In genomic region chr1:154419620-154420020, GRCh38 we compare ENCODE assay signal across 8 cellular contexts. TPM values are rescaled to one million over a fixed set of nuclear protein-coding genes. Genes with fewer than 3 reads are reported as not detected.
DNase-seq lines count a peak whose midpoint lies in the region; ATAC-seq, FAIRE-seq and TF ChIP-seq lines count a peak whose summit lies in the region.

No MANE protein-coding gene starts in this region.

- H3K9ac ChIP-seq in keratinocyte (ENCODE audit: control insufficient read depth, extremely low read depth, insufficient read depth, low read length) = peak overlapping the region; percentile 84

- no peaks in the 10 kb centered on the region for H3K9me3 ChIP-seq in CD8-positive, alpha-beta memory T cell (ENCODE audit: low read length)
- H3K9me3 ChIP-seq in keratinocyte (ENCODE audit: control insufficient read depth, low read depth, low read length) = no peaks in the 10 kb centered on the region

- FAIRE-seq in keratinocyte (lab: Jason Lieb, UNC) = peak; percentile 71

- TF ChIP-seq CTCF in brain (conservative IDR thresholded peaks at IDR 0.05) (no peak), keratinocyte (optimal IDR thresholded peaks at IDR 0.05 in 1 of 3, IDR thresholded peaks at IDR 0.05 in 1 of 3, conservative IDR thresholded peaks at IDR 0.05 in 1 of 3; ENCODE audit: extremely low read depth in 1 of 3, insufficient read depth in 2 of 3, low read length in 3 of 3) (no peak)

- H3K4me1 Mint-ChIP-seq in CD8-positive, alpha-beta memory T cell = peaks cover 24 to 33% (median 28%) of the 10 kb centered on the region in 3 donors
- peaks cover 57% of the 10 kb centered on the region for H3K4me1 Mint-ChIP-seq in brain
- H3K4me1 Mint-ChIP-seq in stimulated activated memory B cell treated with anti-CD40 and anti-IgM and Interleukin-4, amounts not matched to agents 10 μg/mL and 1 μg/mL and 100 μg/mL, for 72 hours = peaks cover 51% of the 10 kb centered on the region

- CTCF ChIA-PET in CD8-positive, alpha-beta memory T cell (lab: Charles Lee) = no interaction called here

- no peaks in the 10 kb centered on the region for H4K20me1 ChIP-seq in keratinocyte (ENCODE audit: control insufficient read depth, extremely low read depth, insufficient read depth, low read length)

- dilution Hi-C loops in keratinocyte (cut with MboI; ENCODE audit: extremely low pct_ligation_motif_present, low sequenced_read_pairs) = no loop called here

- no peaks in the 10 kb centered on the region for H3K27me3 ChIP-seq in CD8-positive, alpha-beta memory T cell (ENCODE audit: insufficient read depth, low read length, poor library complexity, severe bottlenecking)
- H3K27me3 ChIP-seq in keratinocyte (ENCODE audit: control insufficient read depth, extremely low read depth, insufficient read depth, low read length) = no peaks in the 10 kb centered on the region

- no peaks in the 10 kb centered on the region for H3K36me3 ChIP-seq in CD8-positive, alpha-beta memory T cell (ENCODE audit: insufficient read depth, low read length)
- peaks cover 0 to 5% of the 10 kb centered on the region in 2 experiments for H3K36me3 ChIP-seq in keratinocyte (ENCODE audit: control insufficient read depth in 2 of 2, extremely low read depth in 1 of 2, insufficient read depth in 2 of 2, low read length in 2 of 2)

- POLR2A ChIA-PET in CD8-positive, alpha-beta memory T cell (lab: Charles Lee) = no interaction called here

- H2AFZ ChIP-seq in keratinocyte (ENCODE audit: control insufficient read depth, low read length) = no peak overlapping the region

- peak overlapping the region; percentile 78 for H3K4me2 ChIP-seq in keratinocyte (ENCODE audit: control insufficient read depth, extremely low read depth, insufficient read depth, low read depth, low read length)

- peak overlapping the region; percentile 46 for H3K4me3 ChIP-seq in CD8-positive, alpha-beta memory T cell (ENCODE audit: low read length)
- H3K4me3 ChIP-seq in keratinocyte (ENCODE audit: control insufficient read depth in 2 of 3, extremely low read depth in 1 of 3, insufficient read depth in 2 of 3, low read depth in 1 of 3, low read length in 3 of 3) = peak overlapping the region in 1 of 3 experiments; percentile 44

- H3K27ac ChIP-seq in CD8-positive, alpha-beta memory T cell (ENCODE audit: low read depth, low read length) = no peak overlapping the region
- H3K27ac ChIP-seq in keratinocyte (ENCODE audit: control insufficient read depth, insufficient read depth, low read length) = peak overlapping the region; percentile 96

- H3K36me3 Mint-ChIP-seq in CD8-positive, alpha-beta memory T cell = peaks cover 0 to 5% (median 0%) of the 10 kb centered on the region in 3 donors
- no peaks in the 10 kb centered on the region for H3K36me3 Mint-ChIP-seq in brain
- no peaks in the 10 kb centered on the region for H3K36me3 Mint-ChIP-seq in stimulated activated memory B cell treated with anti-CD40 and anti-IgM and Interleukin-4, amounts not matched to agents 10 μg/mL and 1 μg/mL and 100 μg/mL, for 72 hours

- H3K9me1 ChIP-seq in keratinocyte (ENCODE audit: control insufficient read depth, extremely low read depth, insufficient read depth, low read length) = peaks cover 6% of the 10 kb centered on the region

- H3K9me3 Mint-ChIP-seq in CD8-positive, alpha-beta memory T cell = no peaks in the 10 kb centered on the region
- peaks cover 0 to 2% (median 0%) of the 10 kb centered on the region in 5 experiments for H3K9me3 Mint-ChIP-seq in brain
- no peaks in the 10 kb centered on the region for H3K9me3 Mint-ChIP-seq in stimulated activated memory B cell treated with anti-CD40 and anti-IgM and Interleukin-4, amounts not matched to agents 10 μg/mL and 1 μg/mL and 100 μg/mL, for 72 hours

- peaks cover 11% of the 10 kb centered on the region for H3K79me2 ChIP-seq in keratinocyte (ENCODE audit: control insufficient read depth, insufficient read depth, low read length)

- no peak for ATAC-seq in stimulated activated memory B cell treated with anti-CD40 and anti-IgM and Interleukin-4, amounts not matched to agents 10 μg/mL and 1 μg/mL and 100 μg/mL, for 72 hours
- no peak for ATAC-seq in HG03139 (IDR thresholded peaks at IDR 0.05; ENCODE audit: unreplicated experiment)

- peaks cover 61% of the 10 kb centered on the region for H3K4me1 ChIP-seq in CD8-positive, alpha-beta memory T cell (ENCODE audit: insufficient read depth, low read length)
- peaks cover 65% of the 10 kb centered on the region for H3K4me1 ChIP-seq in keratinocyte (ENCODE audit: control insufficient read depth, extremely low read depth, insufficient read depth, low read length)

- DNase-seq in CD8-positive, alpha-beta memory T cell = peak in 2 of 5 donors; percentile 30 to 40
- peak; percentile 71 to 72 for DNase-seq in NOMO-1 (lab: John Stamatoyannopoulos, UW; ENCODE audit: unreplicated experiment in 2 of 2)
- no peak for DNase-seq in keratinocyte (ENCODE audit: low read depth, low spot score)
- no peak for DNase-seq in NCI-H1105 treated with DMSO at 0.1 percent for 48 hours (lab: John Stamatoyannopoulos, UW)
- no peak for DNase-seq in LoVo (ENCODE audit: low spot score)

- H3K27ac Mint-ChIP-seq in CD8-positive, alpha-beta memory T cell = peak overlapping the region in 7 of 8 donors; percentile 67 to 89 (median 78)
- peak overlapping the region; percentile 58 to 87 (median 73) for H3K27ac Mint-ChIP-seq in brain
- peak overlapping the region; percentile 69 for H3K27ac Mint-ChIP-seq in stimulated activated memory B cell treated with anti-CD40 and anti-IgM and Interleukin-4, amounts not matched to agents 10 μg/mL and 1 μg/mL and 100 μg/mL, for 72 hours

- peak overlapping the region; percentile 12 to 69 (median 51) for H3K4me3 Mint-ChIP-seq in CD8-positive, alpha-beta memory T cell
- peak overlapping the region in 4 of 5 experiments; percentile 4 to 36 (median 8) for H3K4me3 Mint-ChIP-seq in brain
- peak overlapping the region; percentile 58 for H3K4me3 Mint-ChIP-seq in stimulated activated memory B cell treated with anti-CD40 and anti-IgM and Interleukin-4, amounts not matched to agents 10 μg/mL and 1 μg/mL and 100 μg/mL, for 72 hours

- peaks cover 0 to 3% of the 10 kb centered on the region in 2 donors for H3K27me3 Mint-ChIP-seq in CD8-positive, alpha-beta memory T cell
- no peaks in the 10 kb centered on the region for H3K27me3 Mint-ChIP-seq in brain
- no peaks in the 10 kb centered on the region for H3K27me3 Mint-ChIP-seq in stimulated activated memory B cell treated with anti-CD40 and anti-IgM and Interleukin-4, amounts not matched to agents 10 μg/mL and 1 μg/mL and 100 μg/mL, for 72 hours

RNA-seq across cellular contexts. Expression of gene IL6R, which starts 14.5 kb away (rescaled TPM):
- 1 to 10 TPM; 2.8 to 3.8 TPM for total RNA-seq in CD8-positive, alpha-beta memory T cell
- 12.8 TPM for polyA plus RNA-seq in CD8-positive, alpha-beta memory T cell
- 1.4 TPM for polyA plus RNA-seq in brain (ENCODE audit: insufficient read depth, low read depth, low replicate concordance)
- polyA plus RNA-seq in keratinocyte = 12.6 to 24.1 TPM (median 15.9 TPM) in 3 replicates
- 12.4 TPM for polyA plus RNA-seq in keratinocyte (2011; ENCODE audit: low read depth)
- 8.2 and 11.1 TPM in 2 replicates for polyA plus RNA-seq in keratinocyte (2011; cell fraction: cytosol; rRNA removed)
- 30.5 and 37.3 TPM in 2 replicates for polyA plus RNA-seq in keratinocyte (2011; cell fraction: nucleus; rRNA removed)
- polyA plus RNA-seq in keratinocyte (2012; ENCODE audit: low replicate concordance) = 9.3 and 24.5 TPM in 2 replicates
- 33.9 to 71.2 TPM (median 38.4 TPM) in 3 replicates for polyA minus RNA-seq in keratinocyte
- polyA minus RNA-seq in keratinocyte (2011; cell fraction: cytosol; rRNA and poly(A)+ RNA removed) = 28.0 TPM
- polyA minus RNA-seq in keratinocyte (2011; cell fraction: nucleus; rRNA and poly(A)+ RNA removed) = 38.8 and 51.2 TPM in 2 replicates

Comparison
In these comparisons a context has a peak if more than half of its experiments do, and no peak if none do; other contexts are left out.
1. DNase-seq: peak in NOMO-1 (2 of 2); none in keratinocyte (single experiment), NCI-H1105 treated with DMSO at 0.1 percent for 48 hours (single experiment) and LoVo (single experiment).
2. H3K4me3 Mint-ChIP-seq: peak in every context shown above with its lines; median percentile 58 in stimulated activated memory B cell treated with anti-CD40 and anti-IgM and Interleukin-4, amounts not matched to agents 10 μg/mL and 1 μg/mL and 100 μg/mL, for 72 hours; 51 in CD8-positive, alpha-beta memory T cell; 8 in brain.
3. Peak in every context shown above with its lines, with median percentiles within 50 percentile points of each other: H3K27ac Mint-ChIP-seq.